8 cellular contexts compared by ENCODE assay signal in genomic region chr3:53804697-53805462, GRCh38. TPM values are rescaled to one million over a fixed set of nuclear protein-coding genes. Genes with fewer than 3 reads are reported as not detected.
DNase-seq lines count a peak whose midpoint lies in the region; ATAC-seq and TF ChIP-seq lines count a peak whose summit lies in the region.

No MANE protein-coding gene starts in this region.

- no peaks in the 10 kb centered on the region for H4K20me1 ChIP-seq in osteoblast (ENCODE audit: insufficient read depth, low read length)

- peak overlapping the region; percentile 78 for H3K27ac ChIP-seq in osteoblast (ENCODE audit: low read depth, low read length)

- no peak for TF ChIP-seq CTCF in astrocyte of the cerebellum (IDR thresholded peaks at IDR 0.05; ENCODE audit: low read depth, low read length, missing control alignments)
- no peak for TF ChIP-seq CTCF in osteoblast (IDR thresholded peaks at IDR 0.05; ENCODE audit: extremely low read depth, low read depth, low read length)

- H2AFZ ChIP-seq in osteoblast (ENCODE audit: low read length), result peak overlapping the region; percentile 48

- H3K36me3 ChIP-seq in osteoblast (ENCODE audit: insufficient read depth, low read length), result no peaks in the 10 kb centered on the region

- DNase-seq in astrocyte of the cerebellum (ENCODE audit: low read depth) (peak; percentile 15), osteoblast (ENCODE audit: insufficient read length, low spot score, missing footprints) (peak; percentile 98), retina (no peak)

- H3K27me3 ChIP-seq in osteoblast (ENCODE audit: insufficient read depth, low read length), result no peaks in the 10 kb centered on the region

- peak overlapping the region; percentile 44 for H3K4me2 ChIP-seq in osteoblast (ENCODE audit: insufficient read depth, low read length)

- no peak overlapping the region for H3K4me3 ChIP-seq in astrocyte of the cerebellum (ENCODE audit: low read depth, low read length)
- peak overlapping the region; percentile 5 for H3K4me3 ChIP-seq in osteoblast (ENCODE audit: insufficient read depth, low read length)

- H3K9me3 ChIP-seq in osteoblast (ENCODE audit: low read depth, low read length), result no peaks in the 10 kb centered on the region

- H3K79me2 ChIP-seq in osteoblast (ENCODE audit: insufficient read depth, low read length), result no peaks in the 10 kb centered on the region

- in situ Hi-C loops in astrocyte of the cerebellum (cut with HindIII; ENCODE audit: low sequenced_read_pairs), result no loop called here

- ATAC-seq in GM18858 (IDR thresholded peaks at IDR 0.05; ENCODE audit: unreplicated experiment), result peak; percentile 61
- ATAC-seq in HG03039 (IDR thresholded peaks at IDR 0.05; ENCODE audit: unreplicated experiment), result peak; percentile 65
- ATAC-seq in HG03439 (IDR thresholded peaks at IDR 0.05; ENCODE audit: unreplicated experiment), result no peak
- no peak for ATAC-seq in HG02973 (IDR thresholded peaks at IDR 0.05; ENCODE audit: unreplicated experiment)
- ATAC-seq in HG02840 (IDR thresholded peaks at IDR 0.05; ENCODE audit: low FRiP score, unreplicated experiment), result no peak

- peaks cover 32% of the 10 kb centered on the region for H3K4me1 ChIP-seq in osteoblast (ENCODE audit: insufficient read depth, low read length)

RNA-seq across cellular contexts. Expression of gene CHDH, which starts 41.3 kb away (rescaled TPM):
- total RNA-seq in osteoblast, result 0.72 and 0.88 TPM in 2 replicates

RNA-seq across cellular contexts. Expression of gene IL17RB, which starts 41.5 kb away (rescaled TPM):
- under 0.01 and 0.29 TPM in 2 replicates for total RNA-seq in osteoblast

Comparison
In these comparisons a context has a peak if more than half of its experiments do, and no peak if none do; other contexts are left out.
1. ATAC-seq: peak in GM18858 (single experiment) and HG03039 (single experiment); none in HG03439 (single experiment), HG02973 (single experiment) and HG02840 (single experiment).